19 cellular contexts compared by ENCODE assay signal in the genomic region with DNA sequence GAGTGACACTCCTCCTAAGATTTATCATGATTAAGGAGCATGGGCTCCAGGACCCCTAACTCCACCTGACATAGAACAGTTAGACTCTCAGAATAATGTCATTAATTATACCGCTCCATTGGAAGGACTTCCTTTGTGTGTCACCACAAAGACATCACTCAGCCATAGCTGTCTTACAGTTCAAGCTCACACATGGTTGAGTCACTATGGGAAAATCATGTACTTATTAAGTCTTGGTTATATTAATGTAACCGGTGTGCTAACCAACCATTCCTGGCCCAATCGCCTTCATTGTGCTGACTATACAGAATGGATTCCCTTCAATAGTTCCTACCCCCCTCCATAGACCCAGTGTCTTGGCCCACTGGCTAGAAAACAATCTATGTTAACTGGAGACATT. TPM values are rescaled to one million over a fixed set of nuclear protein-coding genes. Genes with fewer than 3 reads are reported as not detected.
A peak's percentile ranks its signal among the peaks of the same experiment; 100 is the strongest.
DNase-seq lines count a peak whose midpoint lies in the region; ATAC-seq, FAIRE-seq and TF ChIP-seq lines count a peak whose summit lies in the region.
"Had no signal": no experiment of that assay in that cellular context is flagged by ENCODE, and none has a peak within 500 bp of the region (broad histone marks: within the 10 kb centered on the region; RNA-seq: fewer than 3 reads in every experiment).

No MANE protein-coding gene starts in this region.

- H3K27me3 Mint-ChIP-seq in glutamatergic neuron (ENCODE audit: unreplicated experiment) = no peaks in the 10 kb centered on the region
- H3K27me3 Mint-ChIP-seq: CD4-positive, alpha-beta T cell had no signal

- no peak overlapping the region for H3K4me3 ChIP-seq in K562
- H3K4me3 ChIP-seq: BLaER1, GM12878, PC-9 had no signal

- intact Hi-C loops in K562 (cut with micrococcal nuclease) = no loop called here

- H3K4me3 Mint-ChIP-seq in glutamatergic neuron (ENCODE audit: unreplicated experiment) = no peak overlapping the region
- H3K4me3 Mint-ChIP-seq: CD4-positive, alpha-beta T cell had no signal

- 58% methylated on average over 3 of the region's 3 CpGs for WGBS in K562 (ENCODE audit: insufficient coverage, low coverage, missing lambda C conversion rate)

- no peak for TF ChIP-seq POLR2A in K562 (conservative IDR thresholded peaks at IDR 0.05)

- BruUV-seq in K562 (replicated peaks; lab: Mats Ljungman, UMichigan) = no TSS peak

- no peaks in the 10 kb centered on the region for H3K4me1 Mint-ChIP-seq in glutamatergic neuron (ENCODE audit: low read depth, unreplicated experiment)

- no peaks in the 10 kb centered on the region for H3K79me2 ChIP-seq in K562 (ENCODE audit: control insufficient read depth, insufficient read depth, low read length)

- H4K20me1 ChIP-seq in K562 (replicated peaks; ENCODE audit: control insufficient read depth, insufficient read depth, low read length) = no peaks in the 10 kb centered on the region
- H4K20me1 ChIP-seq: BLaER1 had no signal

- H2AFZ ChIP-seq in K562 (ENCODE audit: low read depth, low read length) = no peak overlapping the region
- H2AFZ ChIP-seq: PC-9 had no signal

- no peaks in the 10 kb centered on the region for H3K27me3 ChIP-seq in K562 (ENCODE audit: control insufficient read depth in 2 of 2, insufficient read depth in 2 of 2, low read length in 2 of 2)
- H3K27me3 ChIP-seq: BLaER1 had no signal

- H3K4me2 ChIP-seq in K562 (ENCODE audit: insufficient read depth, low read length) = no peak overlapping the region
- H3K4me2 ChIP-seq: BLaER1, PC-9 had no signal

- peaks cover 3% of the 10 kb centered on the region for H3K9me3 Mint-ChIP-seq in glutamatergic neuron (ENCODE audit: unreplicated experiment)
- H3K9me3 Mint-ChIP-seq: CD4-positive, alpha-beta T cell had no signal

- no peak for FAIRE-seq in K562 (lab: Jason Lieb, UNC)
- FAIRE-seq: GM12878 had no signal

- POLR2A ChIA-PET in K562 (lab: Yijun Ruan, JAX) = interaction anchor here (1.5 kb wide), 1 partner anchor 11 kb away, joined by 5 read pairs; the partner anchor contains the start of gene MCCC2

- in situ Hi-C loops in K562 (cut with MboI) = no loop called here

- peaks cover 0 to 5% of the 10 kb centered on the region in 2 experiments; a peak in 2 of 5 replicates for H3K4me1 ChIP-seq in K562 (replicated peaks in 1 of 2; ENCODE audit: control insufficient read depth in 2 of 2, insufficient read depth in 2 of 2, low read length in 2 of 2)

- H3K9me1 ChIP-seq in K562 (ENCODE audit: control insufficient read depth, insufficient read depth, low read length) = no peaks in the 10 kb centered on the region

- TF ChIP-seq CTCF in K562 (IDR thresholded peaks at IDR 0.05 in 2 of 3, conservative IDR thresholded peaks at IDR 0.05 in 1 of 3; ENCODE audit: insufficient read depth in 2 of 3, low read depth in 1 of 3, low read length in 3 of 3) (no peak), glutamatergic neuron (IDR thresholded peaks at IDR 0.05; ENCODE audit: partially characterized antibody, unreplicated experiment) (no peak)

- peak; percentile 23 for DNase-seq in ELR (ENCODE audit: low read depth)
- peak; percentile 13 for DNase-seq in M059J (ENCODE audit: low read depth)
- DNase-seq in K562 (ENCODE audit: extremely low read depth in 1 of 4, low spot score in 3 of 4) = no peak
- DNase-seq in kidney tubule cell (ENCODE audit: low spot score) = peak; percentile 91
- no peak for DNase-seq in NCI-H2196 treated with DMSO at 0.1 percent for 48 hours (lab: John Stamatoyannopoulos, UW; ENCODE audit: unreplicated experiment)
- DNase-seq in glutamatergic neuron = no peak
- DNase-seq: CD4-positive, alpha-beta T cell; GDM1; Karpas-422; NCI-H2029; NCI-H526 treated with DMSO at 0.1 percent for 48 hours; PC-9; SHP77 had no signal

- H3K36me3 Mint-ChIP-seq in glutamatergic neuron (ENCODE audit: unreplicated experiment) = peaks cover 19% of the 10 kb centered on the region

- no peak overlapping the region for H3K27ac Mint-ChIP-seq in glutamatergic neuron (ENCODE audit: unreplicated experiment)
- H3K27ac Mint-ChIP-seq: CD4-positive, alpha-beta T cell had no signal

- CTCF ChIA-PET in K562 (lab: Yijun Ruan, JAX; ENCODE audit: low intra/inter-chr PET ratio) = interaction anchor here (0.5 kb wide), 1 partner anchor 23 kb away, joined by 4 read pairs; no protein-coding TSS in a partner anchor

- no peak overlapping the region for H3K27ac ChIP-seq in K562 (ENCODE audit: extremely low read depth, low read depth, low read length)
- H3K27ac ChIP-seq: BLaER1, PC-9, RWPE1 had no signal

- no peaks in the 10 kb centered on the region for H3K36me3 ChIP-seq in K562 (ENCODE audit: control insufficient read depth, insufficient read depth, low read length)

- ATAC-seq in K562 (no peak), GM19023 (IDR thresholded peaks at IDR 0.05; ENCODE audit: unreplicated experiment) (no peak), HG02973 (IDR thresholded peaks at IDR 0.05; ENCODE audit: unreplicated experiment) (no peak)
- ATAC-seq: GM12878, HCT116 had no signal

- H3K9me3 ChIP-seq in K562 (replicated peaks; ENCODE audit: control insufficient read depth, insufficient read depth, low read depth, low read length) = no peaks in the 10 kb centered on the region; the same call in 1 of the 2 replicates
- H3K9me3 ChIP-seq: BLaER1 had no signal

- no peak for TF ChIP-seq EP300 in K562 (IDR thresholded peaks at IDR 0.05; ENCODE audit: low read length)

- no peak for TF ChIP-seq RAD21 in K562 (CRISPR knock-in tag; conservative IDR thresholded peaks at IDR 0.05 in 1 of 2, IDR thresholded peaks at IDR 0.05 in 1 of 2)

- no peak overlapping the region for H3K9ac ChIP-seq in K562 (ENCODE audit: insufficient read depth in 1 of 2, low read depth in 2 of 2, low read length in 2 of 2)
- H3K9ac ChIP-seq: BLaER1 had no signal

TF ChIP-seq in K562, 482 proteins besides CTCF, POLR2A, EP300 and RAD21 (continues in another document):
- TF ChIP-seq ATF2 (CRISPR knock-in tag; IDR thresholded peaks at IDR 0.05) = no peak
- TF ChIP-seq ZNF316 (IDR thresholded peaks at IDR 0.05) = 0 out of 2 replicates have a peak, but pooled peaks have one; percentile 8
- no peak for TF ChIP-seq BRD4 (IDR thresholded peaks at IDR 0.05)
- TF ChIP-seq NR4A1 (CRISPR knock-in tag; IDR thresholded peaks at IDR 0.05) = no peak
- TF ChIP-seq NR4A1 (tag; IDR thresholded peaks at IDR 0.05) = no peak
- no peak for TF ChIP-seq REST (CRISPR knock-in tag; IDR thresholded peaks at IDR 0.05; ENCODE audit: low read depth)
- TF ChIP-seq TCFL5 (CRISPR knock-in tag; conservative IDR thresholded peaks at IDR 0.05) = no peak
- TF ChIP-seq NFATC3 (IDR thresholded peaks at IDR 0.05) = no peak

RNA-seq across cellular contexts. Expression of gene MCCC2, which starts 10.9 kb away (rescaled TPM):
- 35.9 and 42.8 TPM in 2 replicates for total RNA-seq in M059J (2014; rRNA removed; shearing (Covaris generic))
- total RNA-seq in K562 (2011; cell fraction: chromatin; rRNA removed; ENCODE audit: low replicate concordance) = 32.5 and 56.3 TPM in 2 replicates
- total RNA-seq in K562 (2011; cell fraction: nucleolus; rRNA removed) = 16.7 and 18.3 TPM in 2 replicates
- 26.6 and 38.1 TPM in 2 replicates for total RNA-seq in K562 (2011; cell fraction: nucleoplasm; rRNA removed)
- 37.0 and 45.8 TPM in 2 replicates for total RNA-seq in K562 (2014; rRNA removed)
- total RNA-seq in K562 (2014; rRNA removed; fragmentation: Illumina TruSeq; extraction: Trizol) = 56.1 and 63.6 TPM in 2 replicates
- total RNA-seq in K562 (2015; rRNA removed; fragmentation: Illumina TruSeq; extraction: Trizol) = 46.4 and 48.8 TPM in 2 replicates
- 62.2 and 69.8 TPM in 2 replicates for total RNA-seq in K562 (2021)
- polyA plus RNA-seq in K562 (2011; rRNA removed) = 58.3 and 68.9 TPM in 2 replicates
- 41.7 and 61.3 TPM in 2 replicates for polyA plus RNA-seq in K562 (2011; cell fraction: cytosol; rRNA removed)
- polyA plus RNA-seq in K562 (2011; cell fraction: nucleus; rRNA removed) = 27.3 and 29.3 TPM in 2 replicates
- 31.1 and 45.4 TPM in 2 replicates for polyA plus RNA-seq in K562 (2012)
- polyA plus RNA-seq in K562 (2014; fragmentation: Illumina TruSeq; extraction: Trizol) = 66.5 and 77.9 TPM in 2 replicates
- 10 to 100 TPM; 17.1 to 21.0 TPM for polyA plus RNA-seq in K562 (2014; fragmentation: Nextera tagmentation; extraction: Ambion mirVana)
- 48.3 and 52.5 TPM in 2 replicates for polyA plus RNA-seq in K562 (2014; rRNA removed)
- 78.0 and 83.5 TPM in 2 replicates for polyA minus RNA-seq in K562 (2011; rRNA and poly(A)+ RNA removed)
- polyA minus RNA-seq in K562 (2011; cell fraction: cytosol; rRNA and poly(A)+ RNA removed) = 43.0 and 49.0 TPM in 2 replicates
- 19.9 and 32.1 TPM in 2 replicates for polyA minus RNA-seq in K562 (2011; cell fraction: nucleus; rRNA and poly(A)+ RNA removed)
- total RNA-seq in glutamatergic neuron (ENCODE audit: unreplicated experiment) = 17.3 TPM

Comparison
In these comparisons a context has a peak if more than half of its experiments do, and no peak if none do; other contexts are left out.
1. DNase-seq: peak in ELR (single experiment), M059J (single experiment) and kidney tubule cell (single experiment); none in K562 (0 of 4), NCI-H2196 treated with DMSO at 0.1 percent for 48 hours (single experiment) and glutamatergic neuron (single experiment).